In genomic region chr6:64034840-64035656, GRCh38 we compare ENCODE assay signal across 23 cellular contexts.
DNase-seq lines count a peak whose midpoint lies in the region; ATAC-seq, FAIRE-seq and TF ChIP-seq lines count a peak whose summit lies in the region.
"Had no signal": no experiment of that assay in that cellular context is flagged by ENCODE, and none has a peak within 500 bp of the region (broad histone marks: within the 10 kb centered on the region; RNA-seq: fewer than 3 reads in every experiment).

No MANE protein-coding gene starts in this region.

- no peaks in the 10 kb centered on the region for H3K36me3 ChIP-seq in astrocyte (ENCODE audit: insufficient read depth, low read length)
- H3K36me3 ChIP-seq: neural progenitor cell, thoracic aorta had no signal

- no peaks in the 10 kb centered on the region for H3K9me3 ChIP-seq in astrocyte (ENCODE audit: insufficient read depth, low read depth, low read length)
- H3K9me3 ChIP-seq: thoracic aorta had no signal

- H3K4me1 ChIP-seq in astrocyte (ENCODE audit: insufficient read depth, low read length) = no peaks in the 10 kb centered on the region
- H3K4me1 ChIP-seq: neural progenitor cell had no signal

- no peaks in the 10 kb centered on the region for H3K79me2 ChIP-seq in astrocyte (ENCODE audit: insufficient read depth, low read length)

- no peak overlapping the region for H3K4me2 ChIP-seq in astrocyte (ENCODE audit: low read length)
- H3K4me2 ChIP-seq: neural progenitor cell had no signal

- TF ChIP-seq CTCF in astrocyte (IDR thresholded peaks at IDR 0.05; ENCODE audit: insufficient read depth, low read depth, low read length) = no peak

- peaks cover 2% of the 10 kb centered on the region for H3K9me3 Mint-ChIP-seq in astrocyte (ENCODE audit: unreplicated experiment)
- H3K9me3 Mint-ChIP-seq: activated T-helper 1 cell treated with anti-CD3 and anti-CD28 coated beads, Interleukin-12 subunit alpha, Interleukin-12 subunit beta, Interleukin-2, Interleukin-4 antibody, amounts not matched to agents 30 ng/mL and 10 ng/mL and 1 ng/mL, durations not matched to agents 14 hours and 24 hours and 36 hours had no signal

- no peaks in the 10 kb centered on the region for H3K36me3 Mint-ChIP-seq in astrocyte (ENCODE audit: low read depth, unreplicated experiment)
- H3K36me3 Mint-ChIP-seq: activated naive CD8-positive, alpha-beta T cell; IgD-negative memory B cell; stimulated activated effector memory CD8-positive, alpha-beta T cell treated with anti-CD3 and anti-CD28 coated beads, Interleukin-12 subunit alpha, Interleukin-12 subunit beta, amount 100 ng/mL, for 72 hours had no signal

- no peak overlapping the region for H3K27ac ChIP-seq in astrocyte (ENCODE audit: low read depth, low read length)
- H3K27ac ChIP-seq: 22Rv1, neural progenitor cell, thoracic aorta had no signal

- DNase-seq in NCI-H82 (lab: John Stamatoyannopoulos, UW) (peak; percentile 24), NCI-H82 treated with DMSO at 0.1 percent for 48 hours (lab: John Stamatoyannopoulos, UW; ENCODE audit: unreplicated experiment) (no peak), astrocyte (ENCODE audit: low read depth) (no peak), glomerular visceral epithelial cell (ENCODE audit: extremely low spot score) (peak; percentile 16), urothelium cell line (ENCODE audit: low spot score) (peak; percentile 20), NCI-H2196 (lab: John Stamatoyannopoulos, UW; ENCODE audit: unreplicated experiment) (no peak), pons (ENCODE audit: low spot score) (no peak)
- DNase-seq: activated CD4-positive, CD25-positive, alpha-beta regulatory T cell treated with anti-CD3 and anti-CD28 coated beads, Interleukin-2, amount 50 U/mL, for 72 hours; C1 segment of cervical spinal cord; GDM1; midbrain; MV-4-11; NCI-H2081 treated with DMSO at 0.1 percent for 48 hours; NCI-H526 had no signal

- FAIRE-seq in astrocyte (lab: Jason Lieb, UNC) (no peak), urothelium cell line (lab: Jason Lieb, UNC) (no peak)

- H3K27ac Mint-ChIP-seq in astrocyte (ENCODE audit: unreplicated experiment) = peak overlapping the region; percentile 36
- H3K27ac Mint-ChIP-seq: activated naive CD8-positive, alpha-beta T cell; activated T-helper 1 cell treated with anti-CD3 and anti-CD28 coated beads, Interleukin-12 subunit alpha, Interleukin-12 subunit beta, Interleukin-2, Interleukin-4 antibody, amounts not matched to agents 30 ng/mL and 10 ng/mL and 1 ng/mL, durations not matched to agents 14 hours and 24 hours and 36 hours; IgD-negative memory B cell; neural progenitor cell; stimulated activated effector memory CD8-positive, alpha-beta T cell treated with anti-CD3 and anti-CD28 coated beads, Interleukin-12 subunit alpha, Interleukin-12 subunit beta, amount 100 ng/mL, for 72 hours had no signal

- H3K4me1 Mint-ChIP-seq in astrocyte (ENCODE audit: low read depth, unreplicated experiment) = peaks cover 10% of the 10 kb centered on the region
- H3K4me1 Mint-ChIP-seq: IgD-negative memory B cell; neural progenitor cell; stimulated activated effector memory CD8-positive, alpha-beta T cell treated with anti-CD3 and anti-CD28 coated beads, Interleukin-12 subunit alpha, Interleukin-12 subunit beta, amount 100 ng/mL, for 72 hours had no signal

- H3K27me3 ChIP-seq in astrocyte (ENCODE audit: insufficient read depth, low read length) = no peaks in the 10 kb centered on the region
- H3K27me3 ChIP-seq: neural progenitor cell had no signal

- no peak overlapping the region for H3K4me3 ChIP-seq in astrocyte (ENCODE audit: insufficient read depth, low read depth, low read length)
- H3K4me3 ChIP-seq: neural progenitor cell, thoracic aorta had no signal

- H3K27me3 Mint-ChIP-seq in astrocyte (ENCODE audit: low read depth, unreplicated experiment) = no peaks in the 10 kb centered on the region
- H3K27me3 Mint-ChIP-seq: activated naive CD8-positive, alpha-beta T cell; IgD-negative memory B cell had no signal

- ATAC-seq in GM19463 (IDR thresholded peaks at IDR 0.05; ENCODE audit: unreplicated experiment) = no peak
- ATAC-seq: Panc1; stimulated activated effector memory CD8-positive, alpha-beta T cell treated with anti-CD3 and anti-CD28 coated beads, Interleukin-12 subunit alpha, Interleukin-12 subunit beta, amount 100 ng/mL, for 72 hours had no signal

- no peak overlapping the region for H3K9ac ChIP-seq in astrocyte (ENCODE audit: low read length)
- H3K9ac ChIP-seq: neural progenitor cell had no signal

- no peak overlapping the region for H3K4me3 Mint-ChIP-seq in astrocyte (ENCODE audit: unreplicated experiment)
- H3K4me3 Mint-ChIP-seq: activated naive CD8-positive, alpha-beta T cell; activated T-helper 1 cell treated with anti-CD3 and anti-CD28 coated beads, Interleukin-12 subunit alpha, Interleukin-12 subunit beta, Interleukin-2, Interleukin-4 antibody, amounts not matched to agents 30 ng/mL and 10 ng/mL and 1 ng/mL, durations not matched to agents 14 hours and 24 hours and 36 hours; IgD-negative memory B cell; neural progenitor cell; stimulated activated effector memory CD8-positive, alpha-beta T cell treated with anti-CD3 and anti-CD28 coated beads, Interleukin-12 subunit alpha, Interleukin-12 subunit beta, amount 100 ng/mL, for 72 hours had no signal

- H2AFZ ChIP-seq in astrocyte (ENCODE audit: low read depth, low read length) = no peak overlapping the region
- H2AFZ ChIP-seq: neural progenitor cell had no signal

- H4K20me1 ChIP-seq in astrocyte (ENCODE audit: insufficient read depth, low read length) = no peaks in the 10 kb centered on the region

Comparison
In these comparisons a context has a peak if more than half of its experiments do, and no peak if none do; other contexts are left out.
1. DNase-seq: peak in NCI-H82 (single experiment), glomerular visceral epithelial cell (single experiment) and urothelium cell line (single experiment); none in NCI-H82 treated with DMSO at 0.1 percent for 48 hours (single experiment), astrocyte (single experiment), NCI-H2196 (single experiment) and pons (single experiment).